Comparison of ENCODE assay signal across 18 cellular contexts in genomic region chr5:79093762-79094161, GRCh38. TPM values are rescaled to one million over a fixed set of nuclear protein-coding genes. Genes with fewer than 3 reads are reported as not detected.
A peak's percentile ranks its signal among the peaks of the same experiment; 100 is the strongest.
DNase-seq lines count a peak whose midpoint lies in the region; ATAC-seq and TF ChIP-seq lines count a peak whose summit lies in the region.
"Had no signal": no experiment of that assay in that cellular context is flagged by ENCODE, and none has a peak within 500 bp of the region (broad histone marks: within the 10 kb centered on the region; RNA-seq: fewer than 3 reads in every experiment).

No MANE protein-coding gene starts in this region.

- no peak overlapping the region for H3K4me3 ChIP-seq in vagina
- H3K4me3 ChIP-seq: upper lobe of right lung had no signal

- no peaks in the 10 kb centered on the region for H3K9me3 ChIP-seq in vagina
- H3K9me3 ChIP-seq: Caco-2, upper lobe of right lung had no signal

- no peaks in the 10 kb centered on the region for H3K4me1 ChIP-seq in vagina
- H3K4me1 ChIP-seq: foreskin keratinocyte, upper lobe of right lung had no signal

- no peak for TF ChIP-seq CTCF in vagina (IDR thresholded peaks at IDR 0.05)

- no peak overlapping the region for H3K27ac ChIP-seq in vagina
- H3K27ac ChIP-seq: foreskin keratinocyte, upper lobe of right lung had no signal

- no peak for ATAC-seq in HG03196 (IDR thresholded peaks at IDR 0.05; ENCODE audit: unreplicated experiment)
- ATAC-seq: activated T-cell treated with anti-CD3 and anti-CD28 coated beads, Interleukin-2, amount 50 U/mL, for 72 hours; foreskin keratinocyte; upper lobe of right lung had no signal

- DNase-seq in Ammon's horn (ENCODE audit: low spot score) = peak; percentile 35
- peak; percentile 54 for DNase-seq in NCI-H1105 treated with DMSO at 0.1 percent for 48 hours (lab: John Stamatoyannopoulos, UW)
- peak; percentile 9 to 38 for DNase-seq in NCI-H526 (lab: John Stamatoyannopoulos, UW)
- peak; percentile 11 for DNase-seq in cerebellum (ENCODE audit: low spot score)
- DNase-seq in NCI-H1048 (lab: John Stamatoyannopoulos, UW) = no peak
- no peak for DNase-seq in AML-193 (lab: John Stamatoyannopoulos, UW)
- no peak for DNase-seq in vagina (ENCODE audit: extremely low spot score in 2 of 2)
- DNase-seq: activated CD4-positive, alpha-beta T cell treated with anti-CD3 and anti-CD28 coated beads, Interleukin-2, amount 50 U/mL, for 1 hour; activated T-cell treated with anti-CD3 and anti-CD28 coated beads, Interleukin-2, amount 50 U/mL, for 72 hours; Caco-2; endodermal cell; foreskin keratinocyte; Karpas-422; SIG-M5; stimulated activated naive CD4-positive, alpha-beta T cell treated with Interleukin-2 at 50 U/mL for 16 hours; T-helper 9 cell; upper lobe of right lung had no signal

- no peak for TF ChIP-seq POLR2A in vagina (IDR thresholded peaks at IDR 0.05)

- H3K36me3 ChIP-seq in vagina = no peaks in the 10 kb centered on the region
- H3K36me3 ChIP-seq: upper lobe of right lung had no signal

- intact Hi-C loops in vagina (cut with DNase I) = no loop called here

- H3K27me3 ChIP-seq in vagina = no peaks in the 10 kb centered on the region
- H3K27me3 ChIP-seq: upper lobe of right lung had no signal

RNA-seq across cellular contexts. Expression of gene BHMT, which starts 17.8 kb away (rescaled TPM):
- total RNA-seq in cerebellum (0.64 TPM), vagina (not detected)
- total RNA-seq: activated T-cell treated with anti-CD3 and anti-CD28 coated beads, Interleukin-2, amount 50 U/mL, for 72 hours; Caco-2; foreskin keratinocyte; upper lobe of right lung had no signal

RNA-seq across cellular contexts. Expression of gene BHMT2, which starts 24.2 kb away (rescaled TPM):
- total RNA-seq in cerebellum = 0.82 TPM
- total RNA-seq in vagina = 4.2 TPM
- total RNA-seq: activated T-cell treated with anti-CD3 and anti-CD28 coated beads, Interleukin-2, amount 50 U/mL, for 72 hours; Caco-2 had no signal

RNA-seq across cellular contexts. Expression of gene DMGDH, which starts 24.3 kb away (rescaled TPM):
- total RNA-seq in cerebellum = 3.8 TPM
- 4.2 TPM for total RNA-seq in vagina

Comparison
In these comparisons a context has a peak if more than half of its experiments do, and no peak if none do; other contexts are left out.
1. DNase-seq: peak in Ammon's horn (single experiment), NCI-H1105 treated with DMSO at 0.1 percent for 48 hours (single experiment), NCI-H526 (2 of 2) and cerebellum (single experiment); none in NCI-H1048 (single experiment), AML-193 (0 of 2) and vagina (0 of 2).